Comparison of ENCODE assay signal across 8 cellular contexts in the genomic region with DNA sequence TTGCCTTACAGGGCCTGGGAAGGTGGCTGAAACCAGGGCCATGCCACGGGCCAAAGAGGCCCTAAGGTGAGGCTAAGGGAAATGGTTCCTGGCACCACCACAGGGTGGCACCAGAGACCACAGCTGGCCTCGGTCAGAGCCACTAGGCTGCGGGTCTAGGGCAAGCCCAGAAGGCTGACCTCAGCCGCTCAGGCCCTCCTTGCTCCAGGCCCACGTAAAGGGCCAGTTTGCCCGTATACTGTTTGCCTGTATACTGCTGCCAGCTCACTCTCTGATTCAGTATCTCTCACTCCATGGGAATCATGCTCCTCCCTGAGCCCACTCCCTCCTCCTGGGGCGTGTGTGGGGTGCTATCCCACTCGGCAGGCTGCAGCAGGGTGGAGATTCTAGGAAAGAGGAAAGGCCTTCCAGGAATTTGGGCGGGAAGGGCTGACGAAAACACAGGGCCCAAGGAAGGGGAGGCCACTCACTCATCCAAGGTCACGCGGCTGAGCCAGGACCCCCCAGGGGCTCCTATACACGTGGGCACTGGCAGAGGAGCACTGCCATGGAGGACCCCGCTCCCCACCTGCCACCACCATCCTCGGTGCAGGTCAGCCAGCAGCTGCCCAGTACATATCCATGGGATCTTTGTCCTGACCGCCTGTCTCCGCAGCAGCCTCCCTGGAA.
DNase-seq lines count a peak whose midpoint lies in the region; ATAC-seq lines count a peak whose summit lies in the region.

No MANE protein-coding gene starts in this region.

- H3K27ac ChIP-seq in esophagus (ENCODE audit: low read depth in 2 of 2, low read length in 1 of 2): peak overlapping the region; percentile 5 to 85

- ATAC-seq in GM18511 (IDR thresholded peaks at IDR 0.05; ENCODE audit: unreplicated experiment) (peak; percentile 83), HG03095 (IDR thresholded peaks at IDR 0.05; ENCODE audit: unreplicated experiment) (peak; percentile 73)

- H3K4me1 ChIP-seq in esophagus (ENCODE audit: control insufficient read depth in 2 of 2, insufficient read depth in 2 of 2, low read length in 1 of 2): peaks cover 4 to 12% of the 10 kb centered on the region in 2 donors

- no peaks in the 10 kb centered on the region for H3K27me3 ChIP-seq in esophagus (ENCODE audit: control insufficient read depth in 1 of 2, insufficient read depth in 2 of 2, low read length in 2 of 2)

- WGBS in esophagus, 2 donors: 39 to 49% methylated on average over 15 to 17 of the region's 17 CpGs

- peaks cover 0 to 49% of the 10 kb centered on the region in 2 donors for H3K36me3 ChIP-seq in esophagus (ENCODE audit: control insufficient read depth in 2 of 2, insufficient read depth in 2 of 2, low read length in 1 of 2)

- no peak overlapping the region for H3K4me3 ChIP-seq in esophagus (ENCODE audit: low read depth in 1 of 2, low read length in 2 of 2)

- DNase-seq in AG08396 (ENCODE audit: low spot score): peak; percentile 89
- peak; percentile 36 to 48 for DNase-seq in NOMO-1 (lab: John Stamatoyannopoulos, UW; ENCODE audit: unreplicated experiment in 2 of 2)
- peak; percentile 46 for DNase-seq in activated T-cell treated with anti-CD3 and anti-CD28 coated beads for 4 hours
- peak; percentile 59 for DNase-seq in middle frontal gyrus (ENCODE audit: extremely low spot score, low spot score)
- peak; percentile 24 to 27 for DNase-seq in stimulated activated CD8-positive, alpha-beta memory T cell treated with anti-CD3 and anti-CD28 coated beads, Interleukin-7, amount 100 ng/mL, for 1 hour (ENCODE audit: low read depth in 2 of 2)

- H3K9me3 ChIP-seq in esophagus (ENCODE audit: control insufficient read depth in 2 of 2, insufficient read depth in 1 of 2, low read depth in 1 of 2, low read length in 1 of 2): no peaks in the 10 kb centered on the region

Comparison
In these comparisons a context has a peak if more than half of its experiments do, and no peak if none do; other contexts are left out.
1. DNase-seq: peak in every context shown above with its lines; median percentile 89 in AG08396; 59 in middle frontal gyrus; 46 in activated T-cell treated with anti-CD3 and anti-CD28 coated beads for 4 hours; 42 in NOMO-1; 26 in stimulated activated CD8-positive, alpha-beta memory T cell treated with anti-CD3 and anti-CD28 coated beads, Interleukin-7, amount 100 ng/mL, for 1 hour.